ENCODE assay signal across 32 cellular contexts in the genomic region with DNA sequence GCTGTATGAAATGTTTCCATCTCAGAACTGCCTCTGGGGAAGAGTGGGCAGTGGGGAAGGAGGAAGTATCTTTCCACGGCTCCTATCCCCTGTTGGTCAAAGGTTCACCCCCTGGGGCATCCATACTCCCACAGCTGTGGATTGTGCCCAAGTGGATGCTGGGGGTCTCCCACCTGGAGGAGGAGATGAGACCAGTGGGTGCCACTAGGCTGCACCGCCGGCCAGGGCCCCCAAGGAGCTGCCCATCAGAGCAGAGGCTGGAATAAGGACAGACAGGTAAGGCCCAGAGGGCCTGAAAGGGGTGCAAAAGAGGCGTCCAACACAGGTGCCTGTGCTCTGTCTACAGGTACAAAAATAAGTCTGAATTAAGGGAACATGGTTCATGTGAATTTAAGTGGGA.
"Had no signal": no experiment of that assay in that cellular context is flagged by ENCODE, and none has a peak within 500 bp of the region (broad histone marks: within the 10 kb centered on the region; RNA-seq: fewer than 3 reads in every experiment).

No MANE protein-coding gene starts in this region.

- H3K36me3 Mint-ChIP-seq: activated CD8-positive, alpha-beta memory T cell treated with anti-CD3 and anti-CD28 coated beads, Interleukin-2, amount 10 ng/mL, durations not matched to agents 7 days and 5 days; activated naive CD4-positive, alpha-beta T cell treated with anti-CD3 and anti-CD28 coated beads, Interleukin-2, amount 10 ng/mL, durations not matched to agents 7 days and 5 days; activated naive CD4-positive, alpha-beta T cell treated with anti-CD3 and anti-CD28 coated beads, Interleukin-2, amount 50 U/mL, for 24 hours; activated naive CD8-positive, alpha-beta T cell; activated naive CD8-positive, alpha-beta T cell treated with anti-CD3 and anti-CD28 coated beads, Interleukin-2, amount 10 ng/mL, durations not matched to agents 7 days and 5 days; brain; WTC11 had no signal

- H3K27ac ChIP-seq: ascending aorta, VCaP had no signal

- H3K27me3 ChIP-seq: ascending aorta had no signal

- DNase-seq: activated CD4-positive, alpha-beta memory T cell treated with anti-CD3 and anti-CD28 coated beads, Interleukin-2, amount 10 ng/mL, durations not matched to agents 7 days and 5 days; activated CD4-positive, alpha-beta T cell treated with anti-CD3 and anti-CD28 coated beads for 1 hour; activated CD4-positive, alpha-beta T cell treated with anti-CD3 and anti-CD28 coated beads for 36 hours; activated CD4-positive, alpha-beta T cell treated with anti-CD3 and anti-CD28 coated beads for 48 hours; activated CD4-positive, alpha-beta T cell treated with anti-CD3 and anti-CD28 coated beads, Interleukin-2, amount 10 ng/mL, durations not matched to agents 7 days and 5 days; activated CD4-positive, alpha-beta T cell treated with anti-CD3 and anti-CD28 coated beads, Interleukin-2, amount 50 U/mL, for 48 hours; activated CD4-positive, CD25-positive, alpha-beta regulatory T cell; activated CD8-positive, alpha-beta memory T cell treated with anti-CD3 and anti-CD28 coated beads for 24 hours; activated CD8-positive, alpha-beta memory T cell treated with anti-CD3 and anti-CD28 coated beads, Interleukin-2, amount 10 ng/mL, durations not matched to agents 7 days and 5 days; activated CD8-positive, alpha-beta memory T cell treated with anti-CD3 and anti-CD28 coated beads, Interleukin-2, amount 50 U/mL, for 48 hours; activated CD8-positive, alpha-beta T cell treated with anti-CD3 and anti-CD28 coated beads, Interleukin-2, amount 10 ng/mL, durations not matched to agents 7 days and 5 days; activated effector memory CD4-positive, alpha-beta T cell treated with Interleukin-2 at 50 U/mL for 16 hours; activated gamma-delta T cell; activated naive CD4-positive, alpha-beta T cell treated with anti-CD3 and anti-CD28 coated beads, Interleukin-2, amount 10 ng/mL, durations not matched to agents 7 days and 5 days; activated naive CD4-positive, alpha-beta T cell treated with Interleukin-2 at 50 U/mL for 16 hours; activated naive CD8-positive, alpha-beta T cell treated with anti-CD3 and anti-CD28 coated beads, Interleukin-2, amount 10 ng/mL, durations not matched to agents 7 days and 5 days; activated naive CD8-positive, alpha-beta T cell treated with anti-CD3 and anti-CD28 coated beads, Interleukin-2, amount 50 U/mL, for 24 hours; activated T-cell treated with anti-CD3 and anti-CD28 coated beads, Interleukin-2, amount 50 U/mL, for 24 hours; activated T-cell treated with anti-CD3 and anti-CD28 coated beads, Interleukin-2, amount 50 U/mL, for 48 hours; amygdala; anterior cingulate cortex; central memory CD4-positive, alpha-beta T cell; T-helper 2 cell; T-helper 9 cell had no signal

- H3K9me3 ChIP-seq: ascending aorta had no signal

- H3K9me3 Mint-ChIP-seq: activated CD4-positive, alpha-beta memory T cell treated with anti-CD3 and anti-CD28 coated beads, Interleukin-2, amount 10 ng/mL, durations not matched to agents 7 days and 5 days; activated CD4-positive, alpha-beta T cell treated with anti-CD3 and anti-CD28 coated beads, Interleukin-2, amount 10 ng/mL, durations not matched to agents 7 days and 5 days; activated naive CD4-positive, alpha-beta T cell treated with anti-CD3 and anti-CD28 coated beads, Interleukin-2, amount 10 ng/mL, durations not matched to agents 7 days and 5 days; activated naive CD4-positive, alpha-beta T cell treated with anti-CD3 and anti-CD28 coated beads, Interleukin-2, amount 50 U/mL, for 24 hours; activated naive CD8-positive, alpha-beta T cell treated with anti-CD3 and anti-CD28 coated beads, Interleukin-2, amount 10 ng/mL, durations not matched to agents 7 days and 5 days; activated naive CD8-positive, alpha-beta T cell treated with anti-CD3 and anti-CD28 coated beads, Interleukin-2, amount 50 U/mL, for 24 hours; activated T-cell treated with anti-CD3 and anti-CD28 coated beads, Interleukin-2, amount 50 U/mL, for 24 hours; activated T-helper 2 cell treated with anti-CD3 and anti-CD28 coated beads, Interferon-gamma antibody, Interleukin-2, Interleukin-4, amounts not matched to agents 10 μg/mL and 5 μg/mL and 100 μg/mL, durations not matched to agents 14 hours and 24 hours and 36 hours; T-helper 2 cell treated with Interferon-gamma antibody and Interleukin-4, amounts not matched to agents 5 μg/mL and 100 μg/mL, for 36 hours had no signal

- H3K4me1 Mint-ChIP-seq: activated CD4-positive, alpha-beta memory T cell treated with anti-CD3 and anti-CD28 coated beads, Interleukin-2, amount 10 ng/mL, durations not matched to agents 7 days and 5 days; activated CD4-positive, alpha-beta T cell treated with anti-CD3 and anti-CD28 coated beads for 36 hours; activated CD4-positive, alpha-beta T cell treated with anti-CD3 and anti-CD28 coated beads, Interleukin-2, amount 10 ng/mL, durations not matched to agents 7 days and 5 days; activated CD8-positive, alpha-beta memory T cell treated with anti-CD3 and anti-CD28 coated beads, Interleukin-2, amount 10 ng/mL, durations not matched to agents 7 days and 5 days; activated naive CD4-positive, alpha-beta T cell treated with anti-CD3 and anti-CD28 coated beads, Interleukin-2, amount 10 ng/mL, durations not matched to agents 7 days and 5 days; activated naive CD4-positive, alpha-beta T cell treated with anti-CD3 and anti-CD28 coated beads, Interleukin-2, amount 50 U/mL, for 24 hours; activated naive CD8-positive, alpha-beta T cell treated with anti-CD3 and anti-CD28 coated beads, Interleukin-2, amount 10 ng/mL, durations not matched to agents 7 days and 5 days; activated naive CD8-positive, alpha-beta T cell treated with anti-CD3 and anti-CD28 coated beads, Interleukin-2, amount 50 U/mL, for 24 hours had no signal

- H3K4me3 Mint-ChIP-seq: activated CD4-positive, alpha-beta memory T cell treated with anti-CD3 and anti-CD28 coated beads, Interleukin-2, amount 10 ng/mL, durations not matched to agents 7 days and 5 days; activated CD4-positive, alpha-beta T cell treated with anti-CD3 and anti-CD28 coated beads for 36 hours; activated CD4-positive, alpha-beta T cell treated with anti-CD3 and anti-CD28 coated beads, Interleukin-2, amount 10 ng/mL, durations not matched to agents 7 days and 5 days; activated CD8-positive, alpha-beta memory T cell treated with anti-CD3 and anti-CD28 coated beads, Interleukin-2, amount 10 ng/mL, durations not matched to agents 7 days and 5 days; activated CD8-positive, alpha-beta T cell treated with anti-CD3 and anti-CD28 coated beads, Interleukin-2, amount 10 ng/mL, durations not matched to agents 7 days and 5 days; activated naive CD4-positive, alpha-beta T cell treated with anti-CD3 and anti-CD28 coated beads, Interleukin-2, amount 10 ng/mL, durations not matched to agents 7 days and 5 days; activated naive CD4-positive, alpha-beta T cell treated with anti-CD3 and anti-CD28 coated beads, Interleukin-2, amount 50 U/mL, for 24 hours; activated naive CD8-positive, alpha-beta T cell; activated naive CD8-positive, alpha-beta T cell treated with anti-CD3 and anti-CD28 coated beads, Interleukin-2, amount 10 ng/mL, durations not matched to agents 7 days and 5 days; activated naive CD8-positive, alpha-beta T cell treated with anti-CD3 and anti-CD28 coated beads, Interleukin-2, amount 50 U/mL, for 24 hours; activated T-cell treated with anti-CD3 and anti-CD28 coated beads, Interleukin-2, amount 50 U/mL, for 24 hours; brain; T-helper 2 cell treated with Interferon-gamma antibody and Interleukin-4, amounts not matched to agents 5 μg/mL and 100 μg/mL, for 36 hours; WTC11 had no signal

- H3K36me3 ChIP-seq: ascending aorta had no signal

- H3K4me3 ChIP-seq: ascending aorta had no signal

- H3K27me3 Mint-ChIP-seq: activated CD4-positive, alpha-beta T cell treated with anti-CD3 and anti-CD28 coated beads, Interleukin-2, amount 10 ng/mL, durations not matched to agents 7 days and 5 days; activated CD8-positive, alpha-beta memory T cell treated with anti-CD3 and anti-CD28 coated beads, Interleukin-2, amount 10 ng/mL, durations not matched to agents 7 days and 5 days; activated naive CD4-positive, alpha-beta T cell treated with anti-CD3 and anti-CD28 coated beads, Interleukin-2, amount 10 ng/mL, durations not matched to agents 7 days and 5 days; activated naive CD8-positive, alpha-beta T cell treated with anti-CD3 and anti-CD28 coated beads, Interleukin-2, amount 10 ng/mL, durations not matched to agents 7 days and 5 days; brain had no signal

- H3K27ac Mint-ChIP-seq: activated CD4-positive, alpha-beta memory T cell treated with anti-CD3 and anti-CD28 coated beads, Interleukin-2, amount 10 ng/mL, durations not matched to agents 7 days and 5 days; activated CD4-positive, alpha-beta T cell treated with anti-CD3 and anti-CD28 coated beads for 36 hours; activated CD4-positive, alpha-beta T cell treated with anti-CD3 and anti-CD28 coated beads, Interleukin-2, amount 10 ng/mL, durations not matched to agents 7 days and 5 days; activated CD8-positive, alpha-beta memory T cell treated with anti-CD3 and anti-CD28 coated beads, Interleukin-2, amount 10 ng/mL, durations not matched to agents 7 days and 5 days; activated CD8-positive, alpha-beta T cell treated with anti-CD3 and anti-CD28 coated beads, Interleukin-2, amount 10 ng/mL, durations not matched to agents 7 days and 5 days; activated naive CD4-positive, alpha-beta T cell treated with anti-CD3 and anti-CD28 coated beads, Interleukin-2, amount 10 ng/mL, durations not matched to agents 7 days and 5 days; activated naive CD4-positive, alpha-beta T cell treated with anti-CD3 and anti-CD28 coated beads, Interleukin-2, amount 50 U/mL, for 24 hours; activated naive CD8-positive, alpha-beta T cell; activated naive CD8-positive, alpha-beta T cell treated with anti-CD3 and anti-CD28 coated beads, Interleukin-2, amount 10 ng/mL, durations not matched to agents 7 days and 5 days; activated naive CD8-positive, alpha-beta T cell treated with anti-CD3 and anti-CD28 coated beads, Interleukin-2, amount 50 U/mL, for 24 hours; activated T-cell treated with anti-CD3 and anti-CD28 coated beads, Interleukin-2, amount 50 U/mL, for 24 hours; activated T-helper 2 cell treated with anti-CD3 and anti-CD28 coated beads, Interferon-gamma antibody, Interleukin-2, Interleukin-4, amounts not matched to agents 10 μg/mL and 5 μg/mL and 100 μg/mL, durations not matched to agents 14 hours and 24 hours and 36 hours; brain; T-helper 2 cell treated with Interferon-gamma antibody and Interleukin-4, amounts not matched to agents 5 μg/mL and 100 μg/mL, for 36 hours; WTC11 had no signal

- H3K4me1 ChIP-seq: ascending aorta had no signal
